In the genomic region with DNA sequence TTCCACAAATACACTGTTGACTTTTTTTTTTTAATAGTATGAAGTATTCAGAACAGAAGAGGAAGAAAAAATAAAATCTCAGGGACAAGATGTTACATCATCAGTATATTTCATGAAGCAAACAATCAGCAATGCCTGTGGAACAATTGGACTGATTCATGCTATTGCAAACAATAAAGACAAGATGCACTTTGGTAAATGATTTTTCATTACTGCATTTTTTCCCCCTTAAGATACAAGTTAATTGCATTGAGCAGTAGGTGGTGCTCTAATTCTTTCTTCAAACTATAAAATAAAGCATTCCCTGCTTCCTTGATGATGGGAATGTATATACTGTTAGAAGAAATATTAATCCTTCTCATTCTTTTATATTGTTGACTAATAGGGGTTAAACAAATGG, we compare ENCODE assay signal across 10 cellular contexts.
A peak's percentile ranks its signal among the peaks of the same experiment; 100 is the strongest.
DNase-seq lines count a peak whose midpoint lies in the region; ATAC-seq and TF ChIP-seq lines count a peak whose summit lies in the region.
"Had no signal": no experiment of that assay in that cellular context is flagged by ENCODE, and none has a peak within 500 bp of the region (broad histone marks: within the 10 kb centered on the region; RNA-seq: fewer than 3 reads in every experiment).

No MANE protein-coding gene starts in this region.

- H3K27me3 Mint-ChIP-seq in stimulated activated naive CD8-positive, alpha-beta T cell treated with anti-CD3 and anti-CD28 coated beads, Interleukin-15, amount 100 ng/mL, for 72 hours, result no peaks in the 10 kb centered on the region

- H3K27ac Mint-ChIP-seq in stimulated activated naive CD8-positive, alpha-beta T cell treated with anti-CD3 and anti-CD28 coated beads, Interleukin-15, amount 100 ng/mL, for 72 hours, result no peak overlapping the region

- H3K9me3 Mint-ChIP-seq in stimulated activated naive CD8-positive, alpha-beta T cell treated with anti-CD3 and anti-CD28 coated beads, Interleukin-15, amount 100 ng/mL, for 72 hours, result no peaks in the 10 kb centered on the region

- DNase-seq in SIG-M5 treated with dmso at 0.1 percent for 504 hours (lab: John Stamatoyannopoulos, UW; ENCODE audit: unreplicated experiment), result peak; percentile 6
- DNase-seq in SIG-M5 (lab: John Stamatoyannopoulos, UW), result no peak
- DNase-seq in NCI-H226, result peak; percentile 3
- peak; percentile 62 for DNase-seq in epithelial cell of esophagus (ENCODE audit: low read depth)
- DNase-seq in skeletal muscle cell (ENCODE audit: low read depth), result peak; percentile 40
- DNase-seq in activated CD4-positive, alpha-beta T cell treated with anti-CD3 and anti-CD28 coated beads, Interleukin-2, amount 50 U/mL, for 1 hour, result no peak
- no peak for DNase-seq in stimulated activated naive CD8-positive, alpha-beta T cell treated with anti-CD3 and anti-CD28 coated beads, Interleukin-15, amount 100 ng/mL, for 72 hours
- DNase-seq: NCI-H774; stimulated activated CD4-positive, alpha-beta T cell treated with anti-CD3 and anti-CD28 coated beads, Interleukin-4, amount 100 ng/mL, for 4 hours had no signal

- peak; percentile 32 for TF ChIP-seq CTCF in epithelial cell of esophagus (IDR thresholded peaks at IDR 0.05; ENCODE audit: insufficient read depth, low read depth, low read length, missing control alignments)

- H3K4me3 ChIP-seq in epithelial cell of esophagus (ENCODE audit: low read length) (no peak overlapping the region), skeletal muscle cell (ENCODE audit: low read depth, low read length) (no peak overlapping the region)

- H3K4me3 Mint-ChIP-seq in stimulated activated naive CD8-positive, alpha-beta T cell treated with anti-CD3 and anti-CD28 coated beads, Interleukin-15, amount 100 ng/mL, for 72 hours, result no peak overlapping the region

- no peaks in the 10 kb centered on the region for H3K4me1 Mint-ChIP-seq in stimulated activated naive CD8-positive, alpha-beta T cell treated with anti-CD3 and anti-CD28 coated beads, Interleukin-15, amount 100 ng/mL, for 72 hours

- ATAC-seq in GM21381 (IDR thresholded peaks at IDR 0.05; ENCODE audit: unreplicated experiment), result no peak
- no peak for ATAC-seq in stimulated activated naive CD8-positive, alpha-beta T cell treated with anti-CD3 and anti-CD28 coated beads, Interleukin-15, amount 100 ng/mL, for 72 hours

Comparison
In these comparisons a context has a peak if more than half of its experiments do, and no peak if none do; other contexts are left out.
1. DNase-seq: peak in SIG-M5 treated with dmso at 0.1 percent for 504 hours (single experiment), NCI-H226 (single experiment), epithelial cell of esophagus (single experiment) and skeletal muscle cell (single experiment); none in SIG-M5 (single experiment), activated CD4-positive, alpha-beta T cell treated with anti-CD3 and anti-CD28 coated beads, Interleukin-2, amount 50 U/mL, for 1 hour (single experiment) and stimulated activated naive CD8-positive, alpha-beta T cell treated with anti-CD3 and anti-CD28 coated beads, Interleukin-15, amount 100 ng/mL, for 72 hours (0 of 2).